1 cellular context compared by ENCODE assay signal in the genomic region with DNA sequence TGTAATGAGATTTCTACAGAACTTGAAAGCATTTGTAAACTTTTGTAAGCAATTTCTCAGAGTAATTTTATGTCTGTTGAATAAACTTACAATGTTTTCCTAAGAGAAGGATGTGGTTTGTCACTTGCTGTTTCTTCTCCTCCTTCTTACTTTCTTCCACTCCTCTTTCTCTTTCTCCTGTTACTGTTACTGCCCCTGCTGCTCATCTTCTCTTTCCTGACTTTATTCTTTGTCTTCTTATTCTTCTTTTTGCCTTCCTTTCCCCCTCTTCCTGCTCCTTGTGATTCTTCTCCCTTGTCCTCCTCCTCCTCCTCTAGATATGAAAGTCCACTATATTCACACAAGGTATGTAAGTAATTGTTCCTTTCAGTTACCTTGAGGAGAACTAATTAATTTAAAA.
TF ChIP-seq lines count a peak whose summit lies in the region.

No MANE protein-coding gene starts in this region.

TF ChIP-seq in K562, 482 proteins besides CTCF, POLR2A, EP300 and RAD21 (continued from another document):
- no peak for TF ChIP-seq FOXP1 (CRISPR knock-in tag; IDR thresholded peaks at IDR 0.05)
- no peak for TF ChIP-seq SMARCA5 (IDR thresholded peaks at IDR 0.05)
- TF ChIP-seq, protein P1, sequence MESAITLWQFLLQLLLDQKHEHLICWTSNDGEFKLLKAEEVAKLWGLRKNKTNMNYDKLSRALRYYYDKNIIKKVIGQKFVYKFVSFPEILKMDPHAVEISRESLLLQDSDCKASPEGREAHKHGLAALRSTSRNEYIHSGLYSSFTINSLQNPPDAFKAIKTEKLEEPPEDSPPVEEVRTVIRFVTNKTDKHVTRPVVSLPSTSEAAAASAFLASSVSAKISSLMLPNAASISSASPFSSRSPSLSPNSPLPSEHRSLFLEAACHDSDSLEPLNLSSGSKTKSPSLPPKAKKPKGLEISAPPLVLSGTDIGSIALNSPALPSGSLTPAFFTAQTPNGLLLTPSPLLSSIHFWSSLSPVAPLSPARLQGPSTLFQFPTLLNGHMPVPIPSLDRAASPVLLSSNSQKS (CRISPR knock-in tag; IDR thresholded peaks at IDR 0.05): no peak
- TF ChIP-seq TAL1 (IDR thresholded peaks at IDR 0.05): no peak
